19 cellular contexts compared by ENCODE assay signal in the genomic region with DNA sequence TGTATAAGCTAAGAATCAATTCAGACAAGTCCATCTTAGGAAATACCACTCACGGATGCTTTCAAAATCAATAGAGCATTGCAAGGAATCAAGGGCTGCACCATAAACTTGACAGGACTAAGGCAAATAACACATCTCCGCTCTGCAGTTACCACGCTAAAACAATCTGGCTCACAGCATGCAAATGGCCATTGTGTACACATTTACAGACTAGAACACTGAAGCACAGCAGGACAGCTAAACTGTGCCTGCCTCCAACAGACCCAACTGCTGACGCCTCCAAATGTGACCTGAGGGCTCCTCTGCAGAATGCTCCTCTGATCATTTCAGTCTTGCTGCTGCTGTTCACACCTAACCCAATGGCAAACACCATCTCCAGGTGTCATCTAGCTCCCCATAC.
DNase-seq lines count a peak whose midpoint lies in the region.
"Had no signal": no experiment of that assay in that cellular context is flagged by ENCODE, and none has a peak within 500 bp of the region (broad histone marks: within the 10 kb centered on the region; RNA-seq: fewer than 3 reads in every experiment).

No MANE protein-coding gene starts in this region.

- no peak overlapping the region for H3K4me3 ChIP-seq in skeletal muscle satellite cell (ENCODE audit: low read length)
- H3K4me3 ChIP-seq: body of pancreas, heart right ventricle, mucosa of descending colon, Peyer's patch, psoas muscle, SK-N-MC had no signal

- H3K4me1 ChIP-seq in skeletal muscle satellite cell (ENCODE audit: control insufficient read depth, insufficient read depth, low read length), result peaks cover 17% of the 10 kb centered on the region
- H3K4me1 ChIP-seq: body of pancreas, heart right ventricle, Peyer's patch, psoas muscle had no signal

- DNase-seq in NCI-H2107 treated with DMSO at 0.1 percent for 48 hours (lab: John Stamatoyannopoulos, UW; ENCODE audit: unreplicated experiment) (peak; percentile 44), NCI-H2107 (lab: John Stamatoyannopoulos, UW) (no peak), NCI-H2081 (lab: John Stamatoyannopoulos, UW) (peak; percentile 63 to 94), OCI-M1 (lab: John Stamatoyannopoulos, UW) (peak; percentile 75), T-helper 1 cell (no peak), HK-2 (ENCODE audit: unreplicated experiment) (no peak), H4 (ENCODE audit: low spot score) (no peak)
- DNase-seq: activated CD4-positive, CD25-positive, alpha-beta regulatory T cell treated with anti-CD3 and anti-CD28 coated beads, Interleukin-2, amount 50 U/mL, for 72 hours; activated naive CD8-positive, alpha-beta T cell treated with anti-CD3 and anti-CD28 coated beads for 36 hours; body of pancreas; heart right ventricle; left ventricle myocardium superior; mucosa of descending colon; NCI-H82; Peyer's patch; psoas muscle had no signal

- no peak overlapping the region for H3K9ac ChIP-seq in skeletal muscle satellite cell (ENCODE audit: low read depth, low read length)
- H3K9ac ChIP-seq: KMS-11 had no signal

- H3K36me3 ChIP-seq in skeletal muscle satellite cell (ENCODE audit: insufficient read depth, low read length), result no peaks in the 10 kb centered on the region
- H3K36me3 ChIP-seq: heart right ventricle, Peyer's patch had no signal

- no peaks in the 10 kb centered on the region for H3K9me3 ChIP-seq in skeletal muscle satellite cell (replicated peaks; ENCODE audit: low read length)
- H3K9me3 ChIP-seq: body of pancreas, mucosa of descending colon, Peyer's patch had no signal

- peaks cover 4% of the 10 kb centered on the region for H3K27me3 ChIP-seq in skeletal muscle satellite cell (ENCODE audit: control insufficient read depth, insufficient read depth, low read length)
- H3K27me3 ChIP-seq: body of pancreas, heart right ventricle, Peyer's patch had no signal

- peak overlapping the region; percentile 23 for H3K4me2 ChIP-seq in skeletal muscle satellite cell (ENCODE audit: low read length)
- H3K4me2 ChIP-seq: KMS-11 had no signal

Comparison
In these comparisons a context has a peak if more than half of its experiments do, and no peak if none do; other contexts are left out.
1. DNase-seq: peak in NCI-H2107 treated with DMSO at 0.1 percent for 48 hours (single experiment), NCI-H2081 (2 of 2) and OCI-M1 (single experiment); none in NCI-H2107 (single experiment), T-helper 1 cell (0 of 5), HK-2 (single experiment) and H4 (single experiment).